Comparison of ENCODE assay signal across 12 cellular contexts in the genomic region with DNA sequence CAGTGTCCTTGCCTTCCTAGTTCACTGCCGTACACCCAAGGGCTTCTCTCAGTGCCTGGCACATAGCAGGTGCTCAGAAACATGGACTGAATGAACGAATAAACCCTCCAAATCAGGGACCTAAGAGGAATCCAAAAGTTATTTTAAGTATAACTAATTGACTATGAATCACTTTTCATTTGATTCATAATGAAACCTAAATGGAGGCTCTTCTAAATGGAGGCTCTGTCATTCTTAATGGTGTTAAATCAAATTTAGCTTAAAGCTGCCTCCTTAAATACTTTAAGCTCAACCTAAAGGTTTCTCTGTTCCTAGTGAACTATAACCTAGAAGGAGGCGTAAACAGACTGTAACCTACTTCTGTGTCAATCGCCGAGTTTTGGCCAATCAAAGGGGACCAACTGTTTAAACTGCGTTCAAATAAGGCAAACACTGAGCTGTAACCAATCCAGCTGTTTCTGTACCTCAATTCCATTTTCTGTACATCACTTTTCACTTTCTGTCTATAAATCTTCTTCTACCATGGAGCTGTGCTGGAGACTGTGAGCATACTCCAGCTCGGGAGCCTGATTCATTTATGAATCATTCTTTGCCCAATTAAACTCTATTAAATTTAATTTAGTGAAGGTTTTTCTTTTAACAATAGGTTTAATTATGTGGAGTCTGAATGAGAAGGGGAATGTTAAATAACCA. TPM values are rescaled to one million over a fixed set of nuclear protein-coding genes. Genes with fewer than 3 reads are reported as not detected.
DNase-seq lines count a peak whose midpoint lies in the region; ATAC-seq, FAIRE-seq and TF ChIP-seq lines count a peak whose summit lies in the region.
"Had no signal": no experiment of that assay in that cellular context is flagged by ENCODE, and none has a peak within 500 bp of the region (broad histone marks: within the 10 kb centered on the region; RNA-seq: fewer than 3 reads in every experiment).

No MANE protein-coding gene starts in this region.

- in situ Hi-C loops in GM13976 (cut with MboI; ENCODE audit: low sequenced_read_pairs, unreplicated experiment): no loop called here

- H3K79me2 ChIP-seq in MM.1S (ENCODE audit: low read length): no peaks in the 10 kb centered on the region

- H3K27ac ChIP-seq in MM.1S (ENCODE audit: low read length): no peak overlapping the region
- H3K27ac ChIP-seq in endodermal cell (ENCODE audit: low read depth, low read length): no peak overlapping the region

- H3K4me3 ChIP-seq in MM.1S (ENCODE audit: low read length) (no peak overlapping the region), endodermal cell (ENCODE audit: low read length) (no peak overlapping the region)

- no peaks in the 10 kb centered on the region for H3F3A ChIP-seq in MM.1S (ENCODE audit: insufficient read depth, low read length)

- peak overlapping the region; percentile 20; the same call in 1 of the 2 replicates for H3K9ac ChIP-seq in MM.1S (ENCODE audit: low read length)
- no peak overlapping the region for H3K9ac ChIP-seq in endodermal cell (ENCODE audit: extremely low read depth, low read length, poor library complexity, severe bottlenecking)

- H3K36me3 Mint-ChIP-seq in central memory CD8-positive, alpha-beta T cell (ENCODE audit: insufficient read depth): peaks cover 8% of the 10 kb centered on the region
- peaks cover 8% of the 10 kb centered on the region for H3K36me3 Mint-ChIP-seq in stimulated activated memory B cell treated with anti-CD40 and anti-IgM and Interleukin-4, amounts not matched to agents 10 μg/mL and 1 μg/mL and 100 μg/mL, for 72 hours
- peaks cover 7% of the 10 kb centered on the region for H3K36me3 Mint-ChIP-seq in endodermal cell (ENCODE audit: low read depth)

- H3K4me3 Mint-ChIP-seq in central memory CD8-positive, alpha-beta T cell: no peak overlapping the region
- H3K4me3 Mint-ChIP-seq in stimulated activated memory B cell treated with anti-CD40 and anti-IgM and Interleukin-4, amounts not matched to agents 10 μg/mL and 1 μg/mL and 100 μg/mL, for 72 hours: no peak overlapping the region
- no peak overlapping the region for H3K4me3 Mint-ChIP-seq in endodermal cell
- H3K4me3 Mint-ChIP-seq: nephron had no signal

- H3K9me3 Mint-ChIP-seq in central memory CD8-positive, alpha-beta T cell: no peaks in the 10 kb centered on the region
- H3K9me3 Mint-ChIP-seq in stimulated activated memory B cell treated with anti-CD40 and anti-IgM and Interleukin-4, amounts not matched to agents 10 μg/mL and 1 μg/mL and 100 μg/mL, for 72 hours: no peaks in the 10 kb centered on the region
- H3K9me3 Mint-ChIP-seq in endodermal cell: no peaks in the 10 kb centered on the region
- H3K9me3 Mint-ChIP-seq: nephron had no signal

- no peaks in the 10 kb centered on the region for H4K20me1 ChIP-seq in MM.1S (ENCODE audit: insufficient read depth, low read length)

- H3K9me3 ChIP-seq in MM.1S (replicated peaks; ENCODE audit: insufficient read depth, low read length): no peaks in the 10 kb centered on the region
- no peaks in the 10 kb centered on the region for H3K9me3 ChIP-seq in endodermal cell (ENCODE audit: control insufficient read depth, low read length)

- H3K4me2 ChIP-seq in MM.1S (ENCODE audit: low read depth, low read length): peak overlapping the region; percentile 56; the same call in 1 of the 2 replicates

- H3K27me3 Mint-ChIP-seq in central memory CD8-positive, alpha-beta T cell: no peaks in the 10 kb centered on the region
- no peaks in the 10 kb centered on the region for H3K27me3 Mint-ChIP-seq in stimulated activated memory B cell treated with anti-CD40 and anti-IgM and Interleukin-4, amounts not matched to agents 10 μg/mL and 1 μg/mL and 100 μg/mL, for 72 hours
- no peaks in the 10 kb centered on the region for H3K27me3 Mint-ChIP-seq in endodermal cell (ENCODE audit: insufficient read depth)

- H3K27me3 ChIP-seq in MM.1S (replicated peaks; ENCODE audit: insufficient read depth, low read length): no peaks in the 10 kb centered on the region
- H3K27me3 ChIP-seq in endodermal cell (ENCODE audit: control insufficient read depth, insufficient read depth, low read length, poor library complexity, severe bottlenecking): no peaks in the 10 kb centered on the region

- H3K9me2 ChIP-seq in MM.1S (replicated peaks; ENCODE audit: insufficient read depth, low read length): no peaks in the 10 kb centered on the region

- no peak overlapping the region for H2AFZ ChIP-seq in MM.1S (ENCODE audit: low read length)

- H3K4me1 ChIP-seq in MM.1S (ENCODE audit: low read length): peaks cover 9% of the 10 kb centered on the region
- no peaks in the 10 kb centered on the region for H3K4me1 ChIP-seq in endodermal cell (ENCODE audit: control insufficient read depth, insufficient read depth, low read length)

- ATAC-seq in central memory CD8-positive, alpha-beta T cell (replicated peaks; ENCODE audit: extremely low read depth, poor library complexity, severe bottlenecking): no peak
- no peak for ATAC-seq in stimulated activated memory B cell treated with anti-CD40 and anti-IgM and Interleukin-4, amounts not matched to agents 10 μg/mL and 1 μg/mL and 100 μg/mL, for 72 hours
- no peak for ATAC-seq in HG03196 (IDR thresholded peaks at IDR 0.05; ENCODE audit: unreplicated experiment)

- TF ChIP-seq CTCF in MM.1S (IDR thresholded peaks at IDR 0.05; ENCODE audit: low read length): no peak
- no peak for TF ChIP-seq CTCF in GM13976 (IDR thresholded peaks at IDR 0.05; ENCODE audit: borderline replicate concordance, control extremely low read depth, extremely low read depth, insufficient read depth, missing control alignments)
- TF ChIP-seq CTCF in endodermal cell (conservative IDR thresholded peaks at IDR 0.05): no peak

- 82 to 86% methylated on average over 5 to 7 of the region's 7 CpGs for WGBS in endodermal cell (ENCODE audit: insufficient coverage in 1 of 2, insufficient read length in 1 of 2), 2 experiments

- H3K4me1 Mint-ChIP-seq in central memory CD8-positive, alpha-beta T cell: peaks cover 19% of the 10 kb centered on the region
- peaks cover 16% of the 10 kb centered on the region for H3K4me1 Mint-ChIP-seq in stimulated activated memory B cell treated with anti-CD40 and anti-IgM and Interleukin-4, amounts not matched to agents 10 μg/mL and 1 μg/mL and 100 μg/mL, for 72 hours
- no peaks in the 10 kb centered on the region for H3K4me1 Mint-ChIP-seq in endodermal cell

- peak; percentile 63 for FAIRE-seq in GM18507 (lab: Jason Lieb, UNC)
- FAIRE-seq: H1, TTC549 had no signal

- DNase-seq in GM18507 (ENCODE audit: extremely low spot score, insufficient read length, low read depth): no peak
- DNase-seq in MM.1S: no peak
- DNase-seq in central memory CD8-positive, alpha-beta T cell (ENCODE audit: low spot score in 2 of 2): no peak
- no peak for DNase-seq in GM13976 (ENCODE audit: low spot score)
- DNase-seq in endodermal cell: no peak
- DNase-seq: activated gamma-delta T cell, DMS79 treated with DMSO at 0.1 percent for 48 hours had no signal

- H3K27ac Mint-ChIP-seq in central memory CD8-positive, alpha-beta T cell (ENCODE audit: low read depth): peak overlapping the region; percentile 30
- H3K27ac Mint-ChIP-seq in stimulated activated memory B cell treated with anti-CD40 and anti-IgM and Interleukin-4, amounts not matched to agents 10 μg/mL and 1 μg/mL and 100 μg/mL, for 72 hours: peak overlapping the region; percentile 8
- no peak overlapping the region for H3K27ac Mint-ChIP-seq in endodermal cell
- H3K27ac Mint-ChIP-seq: nephron had no signal

- no peaks in the 10 kb centered on the region for H3K36me3 ChIP-seq in MM.1S (replicated peaks; ENCODE audit: insufficient read depth, low read length)
- H3K36me3 ChIP-seq in endodermal cell (ENCODE audit: control insufficient read depth, insufficient read depth, low read length): no peaks in the 10 kb centered on the region

RNA-seq across cellular contexts. Expression of a gene that starts 11.0 kb away (rescaled TPM):
- total RNA-seq in endodermal cell: 1 to 10 TPM; 9.2 to 9.5 TPM
- 13.3 TPM for polyA plus RNA-seq in endodermal cell (2013, experiment 1 of 2)
- polyA plus RNA-seq in endodermal cell (2013, experiment 2 of 2): 13.5 TPM

RNA-seq across cellular contexts. Expression of a gene that starts 42.8 kb away (rescaled TPM):
- total RNA-seq in endodermal cell: 10 to 100 TPM; 39.6 to 43.3 TPM
- 38.1 TPM for polyA plus RNA-seq in endodermal cell (2013, experiment 1 of 2)
- 31.8 TPM for polyA plus RNA-seq in endodermal cell (2013, experiment 2 of 2)
